In genomic region chr1:174999216-174999925, GRCh38 we compare ENCODE assay signal across 1 cellular context.
TF ChIP-seq lines count a peak whose summit lies in the region.

No MANE protein-coding gene starts in this region.

TF ChIP-seq in GM12878, 131 proteins besides CTCF, POLR2A, EP300 and RAD21 (continued from another document and continues in another):
- TF ChIP-seq NR2C2 (IDR thresholded peaks at IDR 0.05; ENCODE audit: borderline replicate concordance, control insufficient read depth, insufficient read length, low read depth) (no peak), POLR2AphosphoS2 (IDR thresholded peaks at IDR 0.05; ENCODE audit: low read depth, low read length) (peak; percentile 80), ATF7 (IDR thresholded peaks at IDR 0.05; ENCODE audit: low read depth) (peak; percentile 98), NKRF (conservative IDR thresholded peaks at IDR 0.05) (0 out of 2 replicates have a peak, but pooled peaks have one; percentile 36), STAT1 (conservative IDR thresholded peaks at IDR 0.05) (0 out of 2 replicates have a peak, but pooled peaks have one; percentile 85), MYC (IDR thresholded peaks at IDR 0.05; ENCODE audit: insufficient read depth, insufficient read length, insufficient replicate concordance, low read length, severe bottlenecking) (no peak), TCF7 (IDR thresholded peaks at IDR 0.05; ENCODE audit: borderline replicate concordance) (0 out of 2 replicates have a peak, but pooled peaks have one; percentile 46), POU2F2 (IDR thresholded peaks at IDR 0.05; ENCODE audit: borderline replicate concordance, low read depth, low read length) (peak; percentile 58; the same call in 2 of the 3 replicates), ZSCAN29 (IDR thresholded peaks at IDR 0.05) (no peak), PAX8 (IDR thresholded peaks at IDR 0.05) (peak; percentile 91), DPF2 (IDR thresholded peaks at IDR 0.05) (0 out of 2 replicates have a peak, but pooled peaks have one; percentile 34), TCF3 (IDR thresholded peaks at IDR 0.05; ENCODE audit: borderline replicate concordance, insufficient read depth, low read depth, low read length) (peak; percentile 40; the same call in 1 of the 2 replicates), E2F4 (IDR thresholded peaks at IDR 0.05; ENCODE audit: low read depth, low read length) (peak; percentile 67), CBX5 (IDR thresholded peaks at IDR 0.05; ENCODE audit: low read depth) (peak; percentile 64), HDAC2 (IDR thresholded peaks at IDR 0.05) (no peak), BMI1 (IDR thresholded peaks at IDR 0.05; ENCODE audit: borderline replicate concordance) (peak; percentile 91), CBFB (IDR thresholded peaks at IDR 0.05; ENCODE audit: low read depth) (peak; percentile 82), BCLAF1 (IDR thresholded peaks at IDR 0.05) (no peak), KAT2A (conservative IDR thresholded peaks at IDR 0.05; ENCODE audit: control insufficient read depth, low read depth, low read length) (no peak), YBX1 (IDR thresholded peaks at IDR 0.05) (no peak), PBX3 (IDR thresholded peaks at IDR 0.05; ENCODE audit: insufficient replicate concordance, low read depth, low read length) (no peak), RUNX3 (IDR thresholded peaks at IDR 0.05; ENCODE audit: low read length) (peak; percentile 86), ZNF622 (IDR thresholded peaks at IDR 0.05) (no peak), POLR2AphosphoS5 (IDR thresholded peaks at IDR 0.05; ENCODE audit: low read length) (peak; percentile 98), NFIC (IDR thresholded peaks at IDR 0.05; ENCODE audit: low read depth, low read length) (peak; percentile 13; the same call in 1 of the 2 replicates), FOS (IDR thresholded peaks at IDR 0.05; ENCODE audit: borderline replicate concordance, extremely low read depth, insufficient read length) (no peak), CREB1 (IDR thresholded peaks at IDR 0.05; ENCODE audit: low read depth) (peak; percentile 98), ZBTB4 (CRISPR knock-in tag; IDR thresholded peaks at IDR 0.05) (no peak), CEBPB (IDR thresholded peaks at IDR 0.05; ENCODE audit: borderline replicate concordance in 1 of 2, low read depth in 2 of 2, low read length in 2 of 2) (no peak), ZBTB40 (IDR thresholded peaks at IDR 0.05; ENCODE audit: borderline replicate concordance) (peak; percentile 98), BCL3 (IDR thresholded peaks at IDR 0.05; ENCODE audit: borderline replicate concordance, insufficient read depth, low read depth, low read length, poor library complexity, severe bottlenecking) (peak; percentile 45), ZNF24 (IDR thresholded peaks at IDR 0.05) (peak; percentile 61), BACH1 (IDR thresholded peaks at IDR 0.05; ENCODE audit: borderline replicate concordance) (peak; percentile 34; the same call in 1 of the 2 replicates), NFXL1 (IDR thresholded peaks at IDR 0.05; ENCODE audit: borderline replicate concordance) (no peak), GATAD2B (conservative IDR thresholded peaks at IDR 0.05; ENCODE audit: low read depth) (peak; percentile 71), MYB (IDR thresholded peaks at IDR 0.05; ENCODE audit: borderline replicate concordance, low read depth, low read length) (peak; percentile 46; the same call in 1 of the 2 replicates), STAT3 (IDR thresholded peaks at IDR 0.05; ENCODE audit: low read depth, low read length) (no peak), KDM1A (IDR thresholded peaks at IDR 0.05; ENCODE audit: borderline replicate concordance) (no peak), SREBF1 (IDR thresholded peaks at IDR 0.05; ENCODE audit: low read length) (no peak), YY1 (IDR thresholded peaks at IDR 0.05; ENCODE audit: low read depth, low read length) (peak; percentile 98), ZNF207 (IDR thresholded peaks at IDR 0.05; ENCODE audit: borderline replicate concordance) (peak; percentile 99; the same call in 1 of the 2 replicates), SREBF2 (IDR thresholded peaks at IDR 0.05; ENCODE audit: low read length) (no peak)
- TF ChIP-seq, protein P1, sequence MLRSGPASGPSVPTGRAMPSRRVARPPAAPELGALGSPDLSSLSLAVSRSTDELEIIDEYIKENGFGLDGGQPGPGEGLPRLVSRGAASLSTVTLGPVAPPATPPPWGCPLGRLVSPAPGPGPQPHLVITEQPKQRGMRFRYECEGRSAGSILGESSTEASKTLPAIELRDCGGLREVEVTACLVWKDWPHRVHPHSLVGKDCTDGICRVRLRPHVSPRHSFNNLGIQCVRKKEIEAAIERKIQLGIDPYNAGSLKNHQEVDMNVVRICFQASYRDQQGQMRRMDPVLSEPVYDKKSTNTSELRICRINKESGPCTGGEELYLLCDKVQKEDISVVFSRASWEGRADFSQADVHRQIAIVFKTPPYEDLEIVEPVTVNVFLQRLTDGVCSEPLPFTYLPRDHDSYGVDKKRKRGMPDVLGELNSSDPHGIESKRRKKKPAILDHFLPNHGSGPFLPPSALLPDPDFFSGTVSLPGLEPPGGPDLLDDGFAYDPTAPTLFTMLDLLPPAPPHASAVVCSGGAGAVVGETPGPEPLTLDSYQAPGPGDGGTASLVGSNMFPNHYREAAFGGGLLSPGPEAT (IDR thresholded peaks at IDR 0.05; ENCODE audit: low read depth) = peak; percentile 80
- TF ChIP-seq, protein P2, sequence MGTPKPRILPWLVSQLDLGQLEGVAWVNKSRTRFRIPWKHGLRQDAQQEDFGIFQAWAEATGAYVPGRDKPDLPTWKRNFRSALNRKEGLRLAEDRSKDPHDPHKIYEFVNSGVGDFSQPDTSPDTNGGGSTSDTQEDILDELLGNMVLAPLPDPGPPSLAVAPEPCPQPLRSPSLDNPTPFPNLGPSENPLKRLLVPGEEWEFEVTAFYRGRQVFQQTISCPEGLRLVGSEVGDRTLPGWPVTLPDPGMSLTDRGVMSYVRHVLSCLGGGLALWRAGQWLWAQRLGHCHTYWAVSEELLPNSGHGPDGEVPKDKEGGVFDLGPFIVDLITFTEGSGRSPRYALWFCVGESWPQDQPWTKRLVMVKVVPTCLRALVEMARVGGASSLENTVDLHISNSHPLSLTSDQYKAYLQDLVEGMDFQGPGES (IDR thresholded peaks at IDR 0.05) = no peak; the same call in 1 of the 2 replicates
